ENCODE assay signal across 1 cellular context in genomic region chr20:33282991-33283555, GRCh38.
TF ChIP-seq lines count a peak whose summit lies in the region.

Gene BPIFB1 (plus strand): TSS chr20:33283214. CDS start chr20:33286074, 2,860 bp downstream.

TF ChIP-seq in HepG2, 621 proteins besides CTCF, POLR2A, EP300 and RAD21 (continued from another document and continues in another):
- no peak for TF ChIP-seq TFDP1 (CRISPR knock-in tag; IDR thresholded peaks at IDR 0.05; ENCODE audit: borderline replicate concordance)
- peak; percentile 62 for TF ChIP-seq XRCC5 (optimal IDR thresholded peaks at IDR 0.05; ENCODE audit: low read length)
- TF ChIP-seq SAFB2 (CRISPR knock-in tag; IDR thresholded peaks at IDR 0.05; ENCODE audit: borderline replicate concordance, low read depth) = no peak
- TF ChIP-seq, protein P1, sequence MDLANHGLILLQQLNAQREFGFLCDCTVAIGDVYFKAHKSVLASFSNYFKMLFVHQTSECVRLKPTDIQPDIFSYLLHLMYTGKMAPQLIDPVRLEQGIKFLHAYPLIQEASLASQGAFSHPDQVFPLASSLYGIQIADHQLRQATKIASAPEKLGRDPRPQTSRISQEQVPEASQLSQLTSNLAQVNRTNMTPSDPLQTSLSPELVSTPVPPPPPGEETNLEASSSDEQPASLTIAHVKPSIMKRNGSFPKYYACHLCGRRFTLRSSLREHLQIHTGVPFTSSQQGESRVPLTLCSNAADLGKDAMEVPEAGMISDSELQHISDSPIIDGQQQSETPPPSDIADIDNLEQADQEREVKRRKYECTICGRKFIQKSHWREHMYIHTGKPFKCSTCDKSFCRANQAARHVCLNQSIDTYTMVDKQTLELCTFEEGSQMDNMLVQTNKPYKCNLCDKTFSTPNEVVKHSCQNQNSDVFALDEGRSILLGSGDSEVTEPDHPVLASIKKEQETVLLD (CRISPR knock-in tag; IDR thresholded peaks at IDR 0.05; ENCODE audit: low read depth) = no peak
- peak; percentile 45; the same call in 1 of the 2 replicates for TF ChIP-seq GATAD1 (CRISPR knock-in tag; IDR thresholded peaks at IDR 0.05)
- TF ChIP-seq, protein P2, sequence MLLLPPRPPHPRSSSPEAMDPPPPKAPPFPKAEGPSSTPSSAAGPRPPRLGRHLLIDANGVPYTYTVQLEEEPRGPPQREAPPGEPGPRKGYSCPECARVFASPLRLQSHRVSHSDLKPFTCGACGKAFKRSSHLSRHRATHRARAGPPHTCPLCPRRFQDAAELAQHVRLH (CRISPR knock-in tag; IDR thresholded peaks at IDR 0.05; ENCODE audit: borderline replicate concordance, low read depth) = peak; percentile 62; the same call in 1 of the 2 replicates
- peak; percentile 71; the same call in 1 of the 2 replicates for TF ChIP-seq ZNF891 (CRISPR knock-in tag; IDR thresholded peaks at IDR 0.05)
- no peak; the same call in 1 of the 2 replicates for TF ChIP-seq NR2F6 (IDR thresholded peaks at IDR 0.05)
- peak; percentile 73 for TF ChIP-seq NR2F6 (CRISPR knock-in tag; IDR thresholded peaks at IDR 0.05)
- TF ChIP-seq ZNF607 (CRISPR knock-in tag; IDR thresholded peaks at IDR 0.05; ENCODE audit: borderline replicate concordance) = 0 out of 2 replicates have a peak, but pooled peaks have one; percentile 50
- TF ChIP-seq ZBTB44 (CRISPR knock-in tag; IDR thresholded peaks at IDR 0.05) = no peak
- no peak for TF ChIP-seq ZNF720 (CRISPR knock-in tag; IDR thresholded peaks at IDR 0.05)
- 0 out of 2 replicates have a peak, but pooled peaks have one; percentile 50 for TF ChIP-seq TERF1 (CRISPR knock-in tag; IDR thresholded peaks at IDR 0.05)
- 0 out of 2 replicates have a peak, but pooled peaks have one; percentile 44 for TF ChIP-seq KMT2A (CRISPR knock-in tag; IDR thresholded peaks at IDR 0.05)
- peak; percentile 22; the same call in 1 of the 2 replicates for TF ChIP-seq ZNF556 (CRISPR knock-in tag; IDR thresholded peaks at IDR 0.05; ENCODE audit: borderline replicate concordance)
- no peak for TF ChIP-seq NCOA5 (CRISPR knock-in tag; IDR thresholded peaks at IDR 0.05)
- TF ChIP-seq, protein P3, sequence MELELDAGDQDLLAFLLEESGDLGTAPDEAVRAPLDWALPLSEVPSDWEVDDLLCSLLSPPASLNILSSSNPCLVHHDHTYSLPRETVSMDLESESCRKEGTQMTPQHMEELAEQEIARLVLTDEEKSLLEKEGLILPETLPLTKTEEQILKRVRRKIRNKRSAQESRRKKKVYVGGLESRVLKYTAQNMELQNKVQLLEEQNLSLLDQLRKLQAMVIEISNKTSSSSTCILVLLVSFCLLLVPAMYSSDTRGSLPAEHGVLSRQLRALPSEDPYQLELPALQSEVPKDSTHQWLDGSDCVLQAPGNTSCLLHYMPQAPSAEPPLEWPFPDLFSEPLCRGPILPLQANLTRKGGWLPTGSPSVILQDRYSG (CRISPR knock-in tag; IDR thresholded peaks at IDR 0.05) = no peak
- TF ChIP-seq ZNF510 (CRISPR knock-in tag; IDR thresholded peaks at IDR 0.05; ENCODE audit: low read depth) = no peak
- no peak for TF ChIP-seq ZUFSP (CRISPR knock-in tag; IDR thresholded peaks at IDR 0.05; ENCODE audit: borderline replicate concordance)
- no peak for TF ChIP-seq MAF1 (CRISPR knock-in tag; IDR thresholded peaks at IDR 0.05; ENCODE audit: borderline replicate concordance)
- TF ChIP-seq, protein P4, sequence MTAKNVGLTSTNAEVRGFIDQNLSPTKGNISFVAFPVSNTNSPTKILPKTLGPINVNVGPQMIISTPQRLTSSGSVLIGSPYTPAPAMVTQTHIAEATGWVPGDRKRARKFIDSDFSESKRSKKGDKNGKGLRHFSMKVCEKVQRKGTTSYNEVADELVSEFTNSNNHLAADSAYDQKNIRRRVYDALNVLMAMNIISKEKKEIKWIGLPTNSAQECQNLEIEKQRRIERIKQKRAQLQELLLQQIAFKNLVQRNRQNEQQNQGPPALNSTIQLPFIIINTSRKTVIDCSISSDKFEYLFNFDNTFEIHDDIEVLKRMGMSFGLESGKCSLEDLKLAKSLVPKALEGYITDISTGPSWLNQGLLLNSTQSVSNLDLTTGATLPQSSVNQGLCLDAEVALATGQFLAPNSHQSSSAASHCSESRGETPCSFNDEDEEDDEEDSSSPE (CRISPR knock-in tag; IDR thresholded peaks at IDR 0.05) = no peak
- no peak for TF ChIP-seq ELK4 (CRISPR knock-in tag; IDR thresholded peaks at IDR 0.05; ENCODE audit: borderline replicate concordance)
- TF ChIP-seq ZNF563 (CRISPR knock-in tag; IDR thresholded peaks at IDR 0.05) = peak; percentile 34; the same call in 1 of the 2 replicates
- TF ChIP-seq CCDC6 (CRISPR knock-in tag; IDR thresholded peaks at IDR 0.05) = no peak
- peak; percentile 64; the same call in 1 of the 2 replicates for TF ChIP-seq ERF (CRISPR knock-in tag; IDR thresholded peaks at IDR 0.05)
- no peak for TF ChIP-seq ZNF546 (CRISPR knock-in tag; conservative IDR thresholded peaks at IDR 0.05)
- TF ChIP-seq JUN (CRISPR knock-in tag; IDR thresholded peaks at IDR 0.05) = no peak; the same call in 1 of the 2 replicates
- no peak for TF ChIP-seq GRHL1 (CRISPR knock-in tag; conservative IDR thresholded peaks at IDR 0.05)
- TF ChIP-seq ZNF784 (CRISPR knock-in tag; IDR thresholded peaks at IDR 0.05; ENCODE audit: borderline replicate concordance) = no peak
- TF ChIP-seq KDM3A (CRISPR knock-in tag; IDR thresholded peaks at IDR 0.05; ENCODE audit: low read depth) = peak; percentile 69; the same call in 1 of the 2 replicates
- TF ChIP-seq JARID2 (CRISPR knock-in tag; IDR thresholded peaks at IDR 0.05; ENCODE audit: insufficient replicate concordance) = no peak
- TF ChIP-seq ZNF350 (CRISPR knock-in tag; IDR thresholded peaks at IDR 0.05; ENCODE audit: borderline replicate concordance, low read depth) = peak; percentile 28; the same call in 1 of the 2 replicates
- TF ChIP-seq SRSF1 (optimal IDR thresholded peaks at IDR 0.05; ENCODE audit: low read depth, low read length) = no peak
- TF ChIP-seq TRIM22 (IDR thresholded peaks at IDR 0.05) = no peak
- no peak for TF ChIP-seq ZNF138 (CRISPR knock-in tag; IDR thresholded peaks at IDR 0.05; ENCODE audit: low read depth)
- no peak for TF ChIP-seq HNRNPLL (IDR thresholded peaks at IDR 0.05; ENCODE audit: low read depth, low read length, poor library complexity, severe bottlenecking)
- 0 out of 2 replicates have a peak, but pooled peaks have one; percentile 15 for TF ChIP-seq PAX8 (CRISPR knock-in tag; IDR thresholded peaks at IDR 0.05; ENCODE audit: borderline replicate concordance)
- TF ChIP-seq FOXP1 (IDR thresholded peaks at IDR 0.05) = no peak
- 0 out of 2 replicates have a peak, but pooled peaks have one; percentile 28 for TF ChIP-seq FOXP1 (CRISPR knock-in tag; IDR thresholded peaks at IDR 0.05)
- TF ChIP-seq ZNF33B (CRISPR knock-in tag; IDR thresholded peaks at IDR 0.05) = peak; percentile 65; the same call in 1 of the 2 replicates
- peak; percentile 85 for TF ChIP-seq HIVEP1 (CRISPR knock-in tag; IDR thresholded peaks at IDR 0.05)
- peak; percentile 57 for TF ChIP-seq FOXO1 (CRISPR knock-in tag; IDR thresholded peaks at IDR 0.05)
- no peak for TF ChIP-seq RELA (CRISPR knock-in tag; IDR thresholded peaks at IDR 0.05)
- 0 out of 2 replicates have a peak, but pooled peaks have one; percentile 34 for TF ChIP-seq CENPT (CRISPR knock-in tag; IDR thresholded peaks at IDR 0.05; ENCODE audit: low read depth)
- TF ChIP-seq PHF21A (CRISPR knock-in tag; IDR thresholded peaks at IDR 0.05) = peak; percentile 53; the same call in 1 of the 2 replicates
